Comparison of ENCODE assay signal across 1 cellular context in genomic region chr20:9270831-9271230, GRCh38.
TF ChIP-seq lines count a peak whose summit lies in the region.

No MANE protein-coding gene starts in this region.

TF ChIP-seq in SK-N-SH, 30 proteins besides CTCF, POLR2A, EP300 and RAD21 (continued from another document):
- no peak for TF ChIP-seq ZBTB33 (IDR thresholded peaks at IDR 0.05; ENCODE audit: borderline replicate concordance, low read depth)
- no peak for TF ChIP-seq YY1 (IDR thresholded peaks at IDR 0.05; ENCODE audit: low read depth)
- TF ChIP-seq SIN3A (IDR thresholded peaks at IDR 0.05; ENCODE audit: borderline replicate concordance, low read depth, low read length): no peak
- peak; percentile 79 for TF ChIP-seq JUND (IDR thresholded peaks at IDR 0.05)
- 0 out of 2 replicates have a peak, but pooled peaks have one; percentile 32 for TF ChIP-seq TEAD4 (IDR thresholded peaks at IDR 0.05; ENCODE audit: borderline replicate concordance, insufficient read depth)
